In genomic region chr16:57185945-57186629, GRCh38 we compare ENCODE assay signal across 8 cellular contexts. TPM values are rescaled to one million over a fixed set of nuclear protein-coding genes. Genes with fewer than 3 reads are reported as not detected.
DNase-seq lines count a peak whose midpoint lies in the region; TF ChIP-seq lines count a peak whose summit lies in the region.

PSME3IP1 (minus strand) TSS chr16:57186039; CDS start chr16:57173854, 12,185 bp downstream.
RSPRY1 (plus strand) TSS chr16:57186329; CDS start chr16:57204659, 18,330 bp downstream.

- no peak for TF ChIP-seq CTCF in HFF-Myc (IDR thresholded peaks at IDR 0.05; ENCODE audit: low read depth, low read length, missing control alignments)

- DNase-seq in GM03348 (ENCODE audit: low spot score), result peak; percentile 100
- DNase-seq in HFF-Myc (ENCODE audit: extremely low read depth, low read depth), result peak; percentile 99
- peak; percentile 100 for DNase-seq in NAMALWA (ENCODE audit: low spot score)
- peak; percentile 99 for DNase-seq in SK-N-DZ (ENCODE audit: low spot score)
- peak; percentile 100 for DNase-seq in activated naive CD4-positive, alpha-beta T cell treated with anti-CD3 and anti-CD28 coated beads for 36 hours
- peak; percentile 99 for DNase-seq in foreskin melanocyte

- intact Hi-C loops in activated naive CD4-positive, alpha-beta T cell treated with anti-CD3 and anti-CD28 coated beads for 36 hours (cut with micrococcal nuclease), result loop anchor here (1.0 to 5.0 kb wide), 9 partner anchors 58 to 577 kb away; partner anchors contain the start of genes CCDC102A, KATNB1, NLRC5 and PLLP

- peak within 1 kb of the TSS; percentile 97 for H3K4me3 Mint-ChIP-seq in activated naive CD4-positive, alpha-beta T cell treated with anti-CD3 and anti-CD28 coated beads for 36 hours

- H3K4me1 Mint-ChIP-seq in activated naive CD4-positive, alpha-beta T cell treated with anti-CD3 and anti-CD28 coated beads for 36 hours (ENCODE audit: low read depth), result peaks cover 52% of the 10 kb centered on the region

- H3K9ac ChIP-seq in subcutaneous abdominal adipose tissue (ENCODE audit: low read length in 5 of 5), result peak within 1 kb of the TSS; percentile 81 to 96 (median 94)

- H3K36me3 Mint-ChIP-seq in activated naive CD4-positive, alpha-beta T cell treated with anti-CD3 and anti-CD28 coated beads for 36 hours (ENCODE audit: low read depth), result peaks cover 6% of the 10 kb centered on the region

- no peaks in the 10 kb centered on the region for H3K9me3 Mint-ChIP-seq in activated naive CD4-positive, alpha-beta T cell treated with anti-CD3 and anti-CD28 coated beads for 36 hours

- CTCF ChIA-PET in activated naive CD4-positive, alpha-beta T cell treated with anti-CD3 and anti-CD28 coated beads for 36 hours (lab: Charles Lee), result interaction anchor here (0.6 to 1.4 kb wide), 8 partner anchors 9 to 270 kb away, joined by 3 to 6 read pairs (median 3); partner anchors contain the start of gene CPNE2

- H3K27me3 ChIP-seq in neuron (ENCODE audit: insufficient read depth, low read length), result no peaks in the 10 kb centered on the region
- no peaks in the 10 kb centered on the region for H3K27me3 ChIP-seq in subcutaneous abdominal adipose tissue (ENCODE audit: control insufficient read depth in 5 of 5, insufficient read depth in 4 of 5, low read length in 5 of 5)

- H3K9me3 ChIP-seq in neuron (ENCODE audit: low read length), result no peaks in the 10 kb centered on the region
- no peaks in the 10 kb centered on the region for H3K9me3 ChIP-seq in subcutaneous abdominal adipose tissue (ENCODE audit: control insufficient read depth in 5 of 5, low read length in 5 of 5)

- peak within 1 kb of the TSS; percentile 80 for H2AFZ ChIP-seq in neuron (ENCODE audit: low read depth, low read length)

- H3K27ac Mint-ChIP-seq in activated naive CD4-positive, alpha-beta T cell treated with anti-CD3 and anti-CD28 coated beads for 36 hours, result peak within 1 kb of the TSS; percentile 95

- H3K36me3 ChIP-seq in neuron (ENCODE audit: insufficient read depth, low read length), result peaks cover 8% of the 10 kb centered on the region
- H3K36me3 ChIP-seq in subcutaneous abdominal adipose tissue (ENCODE audit: control insufficient read depth in 5 of 5, insufficient read depth in 5 of 5, low read length in 5 of 5), result peaks cover 0 to 2% (median 0%) of the 10 kb centered on the region in 5 donors

- H3K4me1 ChIP-seq in neuron (ENCODE audit: insufficient read depth, low read length), result peaks cover 26% of the 10 kb centered on the region
- peaks cover 5 to 32% (median 28%) of the 10 kb centered on the region in 5 donors for H3K4me1 ChIP-seq in subcutaneous abdominal adipose tissue (ENCODE audit: control insufficient read depth in 5 of 5, insufficient read depth in 5 of 5, low read length in 5 of 5)

- no peaks in the 10 kb centered on the region for H3K27me3 Mint-ChIP-seq in activated naive CD4-positive, alpha-beta T cell treated with anti-CD3 and anti-CD28 coated beads for 36 hours (ENCODE audit: low read depth)

- H3K27ac ChIP-seq in subcutaneous abdominal adipose tissue (ENCODE audit: low read depth, low read length), result peak within 1 kb of the TSS; percentile 97

- H3K4me3 ChIP-seq in HFF-Myc (replicated peaks; ENCODE audit: low read depth, low read length), result peak within 1 kb of the TSS; percentile 94
- peak within 1 kb of the TSS; percentile 99 for H3K4me3 ChIP-seq in neuron (ENCODE audit: low read length)
- peak within 1 kb of the TSS; percentile 85 to 99 (median 90) for H3K4me3 ChIP-seq in subcutaneous abdominal adipose tissue (ENCODE audit: low read depth in 1 of 5, low read length in 5 of 5)

RNA-seq across cellular contexts. Expression of gene PSME3IP1, which starts in this region (rescaled TPM):
- polyA plus RNA-seq in SK-N-DZ (2014; cell fraction: cytosol; rRNA removed), result 164 and 204 TPM in 2 replicates
- polyA plus RNA-seq in SK-N-DZ (2014; cell fraction: nucleus; rRNA removed), result 193 and 200 TPM in 2 replicates
- 100 to 1,000 TPM; 106 to 110 TPM for total RNA-seq in activated naive CD4-positive, alpha-beta T cell treated with anti-CD3 and anti-CD28 coated beads for 36 hours

RNA-seq across cellular contexts. Expression of gene RSPRY1, which starts in this region (rescaled TPM):
- 50.0 and 52.9 TPM in 2 replicates for polyA plus RNA-seq in SK-N-DZ (2014; cell fraction: cytosol; rRNA removed)
- polyA plus RNA-seq in SK-N-DZ (2014; cell fraction: nucleus; rRNA removed), result 45.0 and 47.6 TPM in 2 replicates
- total RNA-seq in activated naive CD4-positive, alpha-beta T cell treated with anti-CD3 and anti-CD28 coated beads for 36 hours, result 10 to 100 TPM; 25.7 to 28.7 TPM

Comparison
In these comparisons a context has a peak if more than half of its experiments do, and no peak if none do; other contexts are left out.
1. Peak in every context shown above with its lines: DNase-seq, H3K4me3 ChIP-seq and H3K27ac ChIP-seq.